In the genomic region with DNA sequence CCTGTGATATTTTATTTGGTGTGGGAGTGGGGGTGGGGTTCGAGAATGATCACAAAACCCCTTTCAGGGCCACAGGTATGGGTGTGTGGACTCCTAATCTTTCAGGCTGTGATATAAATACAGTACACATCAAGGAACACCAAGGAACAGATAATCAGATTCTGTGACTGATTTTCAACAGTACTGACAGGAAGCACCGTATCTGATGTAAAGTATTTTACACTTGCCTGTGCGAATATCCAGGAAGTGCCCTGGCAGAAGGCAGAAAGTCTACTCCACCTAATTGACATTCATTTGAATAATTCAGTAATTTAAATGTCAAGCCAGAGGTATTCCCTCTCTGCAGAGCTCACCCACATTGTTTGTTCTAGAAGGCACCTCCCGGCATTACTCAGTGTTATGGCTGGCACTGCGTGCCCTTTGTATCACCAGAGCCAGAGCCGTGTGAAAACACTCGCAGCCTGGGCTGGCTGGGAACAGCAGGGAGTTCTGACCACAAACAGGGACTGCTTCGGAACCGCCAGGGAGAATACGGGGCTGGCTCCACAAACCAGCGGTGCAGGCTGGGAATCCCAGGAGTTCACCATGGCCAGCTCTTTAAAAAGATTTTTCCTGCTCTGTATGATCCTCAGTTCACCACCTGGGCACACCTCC, we compare ENCODE assay signal across 9 cellular contexts.
A peak's percentile ranks its signal among the peaks of the same experiment; 100 is the strongest.
DNase-seq lines count a peak whose midpoint lies in the region; ATAC-seq and TF ChIP-seq lines count a peak whose summit lies in the region.
"Had no signal": no experiment of that assay in that cellular context is flagged by ENCODE, and none has a peak within 500 bp of the region (broad histone marks: within the 10 kb centered on the region; RNA-seq: fewer than 3 reads in every experiment).

No MANE protein-coding gene starts in this region.

- POLR2A ChIA-PET in HEK293 (lab: Yijun Ruan, JAX): no interaction called here

- H3K4me3 Mint-ChIP-seq in T-helper 17 cell (no peak overlapping the region), natural killer cell (no peak overlapping the region)
- H3K4me3 Mint-ChIP-seq: HFFc6 had no signal

- no peak overlapping the region for H3K27ac ChIP-seq in HEK293 (ENCODE audit: extremely low read depth, low read depth, low read length)
- H3K27ac ChIP-seq in sigmoid colon: peak overlapping the region; percentile 57 to 73 (median 68)

- intact Hi-C loops in sigmoid colon (cut with DNase I) (loop anchor here (5.0 kb wide), 1 partner anchor 93 kb away; a partner anchor contains a TSS), natural killer cell (cut with micrococcal nuclease) (no loop called here)

- ATAC-seq in T-helper 17 cell (peak; percentile 40), HG02678 (IDR thresholded peaks at IDR 0.05; ENCODE audit: unreplicated experiment) (no peak), natural killer cell (no peak)

- no peak overlapping the region for H3K4me3 ChIP-seq in HEK293 (ENCODE audit: low read depth, low read length)
- no peak overlapping the region for H3K4me3 ChIP-seq in sigmoid colon

- no peak for TF ChIP-seq CTCF in HEK293 (tag by site-specific recombination; IDR thresholded peaks at IDR 0.05)
- no peak for TF ChIP-seq CTCF in sigmoid colon (IDR thresholded peaks at IDR 0.05)
- no peak for TF ChIP-seq CTCF in natural killer cell (IDR thresholded peaks at IDR 0.05)

- H3K36me3 Mint-ChIP-seq in T-helper 17 cell (ENCODE audit: low read depth) (peaks cover 12% of the 10 kb centered on the region), natural killer cell (no peaks in the 10 kb centered on the region)

- H3K27me3 ChIP-seq in sigmoid colon: no peaks in the 10 kb centered on the region

- H3K4me1 ChIP-seq in HEK293 (ENCODE audit: control insufficient read depth, insufficient read depth, low read length): peaks cover 13% of the 10 kb centered on the region
- H3K4me1 ChIP-seq in sigmoid colon: peaks cover 0 to 74% (median 62%) of the 10 kb centered on the region in 4 donors

- no peaks in the 10 kb centered on the region for H3K27me3 Mint-ChIP-seq in T-helper 17 cell
- no peaks in the 10 kb centered on the region for H3K27me3 Mint-ChIP-seq in natural killer cell (ENCODE audit: low read depth in 2 of 2)

- H3K27ac Mint-ChIP-seq in T-helper 17 cell: peak overlapping the region; percentile 47
- H3K27ac Mint-ChIP-seq in natural killer cell: no peak overlapping the region
- H3K27ac Mint-ChIP-seq: HFFc6 had no signal

- TF ChIP-seq POLR2A in sigmoid colon (IDR thresholded peaks at IDR 0.05): no peak

- WGBS in sigmoid colon, 2 donors: 22 to 75% methylated on average over 11 of the region's 11 CpGs

- no peaks in the 10 kb centered on the region for H3K9me3 Mint-ChIP-seq in natural killer cell
- H3K9me3 Mint-ChIP-seq: HFFc6 had no signal

- no peaks in the 10 kb centered on the region for H3K9me3 ChIP-seq in HEK293 (ENCODE audit: control insufficient read depth, insufficient read depth, low read depth, low read length)
- no peaks in the 10 kb centered on the region for H3K9me3 ChIP-seq in T-helper 17 cell (ENCODE audit: control insufficient read depth, low read length, poor library complexity, severe bottlenecking)
- no peaks in the 10 kb centered on the region for H3K9me3 ChIP-seq in sigmoid colon

- no peak for DNase-seq in T-helper 17 cell
- peak; percentile 84 for DNase-seq in glomerular visceral epithelial cell (ENCODE audit: extremely low spot score)
- peak; percentile 77 for DNase-seq in sigmoid colon
- DNase-seq in GM19240 (ENCODE audit: insufficient read length, low spot score): no peak
- no peak for DNase-seq in OCI-M1 (lab: John Stamatoyannopoulos, UW)
- DNase-seq in natural killer cell: no peak
- DNase-seq: HFFc6 had no signal

- CTCF ChIA-PET in HEK293 (lab: Yijun Ruan, JAX): interaction anchor here (0.6 kb wide), 1 partner anchor 55 kb away, joined by 3 read pairs; no protein-coding TSS in a partner anchor

- H3K36me3 ChIP-seq in HEK293 (ENCODE audit: control insufficient read depth in 2 of 2, insufficient read depth in 1 of 2, low read length in 2 of 2): peaks cover 0 to 4% of the 10 kb centered on the region in 2 experiments; a peak in 1 of 3 replicates
- H3K36me3 ChIP-seq in sigmoid colon: peaks cover 0 to 11% (median 2%) of the 10 kb centered on the region in 4 donors

- H3K4me1 Mint-ChIP-seq in T-helper 17 cell (peaks cover 47% of the 10 kb centered on the region), natural killer cell (peaks cover 7 to 8% of the 10 kb centered on the region in 2 donors)

- no peak for TF ChIP-seq EP300 in sigmoid colon (IDR thresholded peaks at IDR 0.05)

TF ChIP-seq in HEK293, 187 proteins besides CTCF, POLR2A, EP300 and RAD21:
- TF ChIP-seq ZNF114 (tag by site-specific recombination; IDR thresholded peaks at IDR 0.05) (no peak), ZIC2 (tag by site-specific recombination; IDR thresholded peaks at IDR 0.05) (peak; percentile 27; the same call in 1 of the 2 replicates)

Comparison
In these comparisons a context has a peak if more than half of its experiments do, and no peak if none do; other contexts are left out.
1. DNase-seq: peak in glomerular visceral epithelial cell (single experiment) and sigmoid colon (single experiment); none in T-helper 17 cell (0 of 3), GM19240 (single experiment), OCI-M1 (single experiment) and natural killer cell (single experiment).